In the genomic region with DNA sequence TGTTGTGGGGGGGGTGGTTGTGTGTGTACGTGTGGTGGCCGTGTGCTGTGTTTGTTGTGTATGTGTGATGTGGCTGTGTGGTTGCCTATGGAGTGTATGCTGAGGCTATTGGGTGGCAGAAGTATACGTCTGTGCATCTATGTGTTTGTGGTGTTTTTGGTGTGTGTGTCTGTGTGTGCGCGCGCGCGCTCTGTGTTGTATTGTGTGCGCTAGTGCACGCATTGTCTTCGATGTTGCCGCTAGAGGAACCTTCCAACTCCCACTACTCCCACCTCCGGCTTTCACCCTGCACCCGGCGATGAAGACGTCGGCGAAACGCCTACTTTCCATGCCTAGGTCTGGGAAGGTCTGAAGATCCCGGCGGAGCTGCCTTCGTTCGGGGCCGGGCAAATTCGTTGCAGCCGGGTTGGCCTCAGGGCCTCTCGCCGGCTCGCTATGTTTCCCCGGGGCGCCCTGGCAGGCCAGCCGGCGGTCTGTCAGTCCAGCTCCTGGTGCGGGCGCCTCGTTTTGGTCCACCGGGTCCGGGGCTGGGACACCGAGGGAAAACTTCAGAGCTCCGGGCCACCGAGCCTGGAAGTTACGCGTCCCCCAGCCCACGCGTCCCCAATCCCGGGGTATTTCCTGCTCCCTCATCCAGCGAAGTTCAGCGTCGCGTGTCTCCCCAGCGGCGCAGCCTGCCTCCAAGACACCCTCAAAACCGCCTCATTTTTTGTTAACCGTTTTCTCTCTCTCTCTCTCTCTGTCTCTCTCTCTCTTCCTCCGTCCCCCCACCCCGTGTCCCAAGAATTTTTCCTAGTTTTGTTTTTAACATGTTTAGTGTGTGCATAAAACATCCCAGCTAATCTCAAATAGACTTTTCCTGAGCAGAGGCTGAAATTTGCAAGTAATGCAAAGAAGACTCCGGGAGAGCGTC, we compare ENCODE assay signal across 15 cellular contexts. TPM values are rescaled to one million over a fixed set of nuclear protein-coding genes. Genes with fewer than 3 reads are reported as not detected.
A peak's percentile ranks its signal among the peaks of the same experiment; 100 is the strongest.
DNase-seq lines count a peak whose midpoint lies in the region; TF ChIP-seq lines count a peak whose summit lies in the region.
"Had no signal": no experiment of that assay in that cellular context is flagged by ENCODE, and none has a peak within 500 bp of the region (broad histone marks: within the 10 kb centered on the region; RNA-seq: fewer than 3 reads in every experiment).

No MANE protein-coding gene starts in this region.

- peak overlapping the region; percentile 4 for H3K4me2 ChIP-seq in trophoblast cell (ENCODE audit: low read length)

- peaks cover 7% of the 10 kb centered on the region for H3K79me1 ChIP-seq in trophoblast cell (ENCODE audit: low read length)

- H2BK5ac ChIP-seq in trophoblast cell (ENCODE audit: low read depth, low read length, poor library complexity) = no peak overlapping the region

- H3K4ac ChIP-seq in trophoblast cell (ENCODE audit: low read depth, low read length) = no peak overlapping the region

- H3K27me3 ChIP-seq in NT2/D1 (ENCODE audit: insufficient read depth, insufficient read length) = peaks cover 69% of the 10 kb centered on the region
- H3K27me3 ChIP-seq in trophoblast cell (ENCODE audit: insufficient read depth, low read length) = peaks cover 53% of the 10 kb centered on the region
- H3K27me3 ChIP-seq in testis = peaks cover 19% of the 10 kb centered on the region

- H2AFZ ChIP-seq in trophoblast cell (ENCODE audit: insufficient read depth, low read length, poor library complexity) = no peak overlapping the region

- H3K27ac Mint-ChIP-seq in activated CD4-positive, alpha-beta T cell treated with anti-CD3 and anti-CD28 coated beads, Interleukin-2, amount 10 ng/mL, durations not matched to agents 24 days and 14 days = peak overlapping the region; percentile 5
- H3K27ac Mint-ChIP-seq in endothelial cell (ENCODE audit: unreplicated experiment) = no peak overlapping the region

- no peak overlapping the region for H3K18ac ChIP-seq in trophoblast cell (ENCODE audit: low read length)

- H4K91ac ChIP-seq in trophoblast cell (ENCODE audit: low read depth, low read length) = no peak overlapping the region

- no peak overlapping the region for H4K12ac ChIP-seq in trophoblast cell (ENCODE audit: low read depth, low read length)

- H3K36me3 ChIP-seq in NT2/D1 (ENCODE audit: insufficient read depth, insufficient read length, low read length) = no peaks in the 10 kb centered on the region
- no peaks in the 10 kb centered on the region for H3K36me3 ChIP-seq in trophoblast cell (ENCODE audit: control insufficient read depth in 1 of 2, insufficient read depth in 2 of 2, low read length in 2 of 2)
- no peaks in the 10 kb centered on the region for H3K36me3 ChIP-seq in testis (ENCODE audit: low read depth, missing control alignments)
- H3K36me3 ChIP-seq: esophagus squamous epithelium had no signal

- no peak overlapping the region for H3K23ac ChIP-seq in trophoblast cell (ENCODE audit: low read length)

- H4K8ac ChIP-seq in trophoblast cell (ENCODE audit: low read depth, low read length) = no peak overlapping the region

- TF ChIP-seq POLR2A in testis (IDR thresholded peaks at IDR 0.05) = no peak

- H3K9ac ChIP-seq in NT2/D1 (ENCODE audit: insufficient read length, low read depth) = peak overlapping the region; percentile 47
- no peak overlapping the region for H3K9ac ChIP-seq in trophoblast cell (ENCODE audit: low read length)

- intact Hi-C loops in activated CD4-positive, alpha-beta T cell treated with anti-CD3 and anti-CD28 coated beads, Interleukin-2, amount 10 ng/mL, durations not matched to agents 24 days and 14 days (cut with micrococcal nuclease) = loop anchor here (5.0 to 10.0 kb wide), 3 partner anchors 467 to 1349 kb away; a partner anchor contains a TSS
- intact Hi-C loops in testis (cut with DNase I; ENCODE audit: low total_unique reads) = no loop called here

- H3K4me3 Mint-ChIP-seq in activated CD4-positive, alpha-beta T cell treated with anti-CD3 and anti-CD28 coated beads, Interleukin-2, amount 10 ng/mL, durations not matched to agents 24 days and 14 days = peak overlapping the region; percentile 35
- no peak overlapping the region for H3K4me3 Mint-ChIP-seq in endothelial cell (ENCODE audit: unreplicated experiment)

- H3K9me3 ChIP-seq in NT2/D1 (ENCODE audit: insufficient read depth, low read length) (no peaks in the 10 kb centered on the region), trophoblast cell (ENCODE audit: insufficient read depth, low read depth, low read length) (peaks cover 5% of the 10 kb centered on the region), testis (no peaks in the 10 kb centered on the region)
- H3K9me3 ChIP-seq: esophagus squamous epithelium had no signal

- H2BK120ac ChIP-seq in trophoblast cell (ENCODE audit: insufficient read depth, low read length, poor library complexity) = no peak overlapping the region

- TF ChIP-seq CTCF in endothelial cell (IDR thresholded peaks at IDR 0.05; ENCODE audit: unreplicated experiment) (no peak), testis (IDR thresholded peaks at IDR 0.05) (no peak)

- H3K9me3 Mint-ChIP-seq in activated CD4-positive, alpha-beta T cell treated with anti-CD3 and anti-CD28 coated beads, Interleukin-2, amount 10 ng/mL, durations not matched to agents 24 days and 14 days = no peaks in the 10 kb centered on the region
- no peaks in the 10 kb centered on the region for H3K9me3 Mint-ChIP-seq in endothelial cell (ENCODE audit: unreplicated experiment)

- peaks cover 72% of the 10 kb centered on the region for H3K27me3 Mint-ChIP-seq in activated CD4-positive, alpha-beta T cell treated with anti-CD3 and anti-CD28 coated beads, Interleukin-2, amount 10 ng/mL, durations not matched to agents 24 days and 14 days
- H3K27me3 Mint-ChIP-seq in endothelial cell (ENCODE audit: unreplicated experiment) = peaks cover 52% of the 10 kb centered on the region

- H3K4me1 ChIP-seq in NT2/D1 (ENCODE audit: insufficient read depth, insufficient read length) (peaks cover 13% of the 10 kb centered on the region), trophoblast cell (ENCODE audit: control insufficient read depth in 1 of 2, insufficient read depth in 2 of 2, low read length in 2 of 2) (peaks cover 16% of the 10 kb centered on the region in 2 experiments), testis (peaks cover 14% of the 10 kb centered on the region)

- no peak overlapping the region for H2BK12ac ChIP-seq in trophoblast cell (ENCODE audit: low read length)

- H3K4me3 ChIP-seq in NT2/D1 (ENCODE audit: insufficient read length, low read depth) (peak overlapping the region; percentile 16), trophoblast cell (ENCODE audit: low read depth, low read length) (no peak overlapping the region), testis (no peak overlapping the region)

- no peak for DNase-seq in activated CD4-positive, alpha-beta T cell treated with anti-CD3 and anti-CD28 coated beads, Interleukin-2, amount 10 ng/mL, durations not matched to agents 24 days and 14 days
- no peak for DNase-seq in activated CD4-positive, alpha-beta T cell treated with anti-CD3 and anti-CD28 coated beads, Interleukin-2, amount 50 U/mL, for 4 hours
- DNase-seq in NT2/D1 (ENCODE audit: low read depth, low spot score) = no peak
- peak; percentile 18 for DNase-seq in endothelial cell (ENCODE audit: low spot score)
- DNase-seq in trophoblast cell = peak; percentile 59 to 67
- no peak for DNase-seq in testis
- DNase-seq in inferior parietal cortex (ENCODE audit: extremely low spot score) = no peak
- no peak for DNase-seq in AG20443 (ENCODE audit: low spot score)
- DNase-seq: ACHN; activated CD4-positive, alpha-beta T cell treated with anti-CD3 and anti-CD28 coated beads for 48 hours; esophagus squamous epithelium; NCI-H2227 treated with DMSO at 0.1 percent for 48 hours; SHP77 had no signal

- H3K27ac ChIP-seq in trophoblast cell (ENCODE audit: low read depth, low read length) (no peak overlapping the region), testis (no peak overlapping the region)
- H3K27ac ChIP-seq: esophagus squamous epithelium had no signal

- no peaks in the 10 kb centered on the region for H3K79me2 ChIP-seq in trophoblast cell (ENCODE audit: control insufficient read depth, insufficient read depth, low read length, poor library complexity)

- peaks cover 2% of the 10 kb centered on the region for H3K36me3 Mint-ChIP-seq in activated CD4-positive, alpha-beta T cell treated with anti-CD3 and anti-CD28 coated beads, Interleukin-2, amount 10 ng/mL, durations not matched to agents 24 days and 14 days (ENCODE audit: low read depth)
- H3K36me3 Mint-ChIP-seq in endothelial cell (ENCODE audit: low read depth, unreplicated experiment) = no peaks in the 10 kb centered on the region

- no peak overlapping the region for H3K14ac ChIP-seq in trophoblast cell (ENCODE audit: low read length)

- H2AK5ac ChIP-seq in trophoblast cell (ENCODE audit: low read length) = no peak overlapping the region

- no CpG with 5 or more reads among the region's 58 CpGs for WGBS in trophoblast cell (ENCODE audit: extremely low coverage, insufficient coverage, insufficient read length)
- 7 to 8% methylated on average over 55 to 58 of the region's 58 CpGs for WGBS in testis, 2 donors

- H3K4me1 Mint-ChIP-seq in activated CD4-positive, alpha-beta T cell treated with anti-CD3 and anti-CD28 coated beads, Interleukin-2, amount 10 ng/mL, durations not matched to agents 24 days and 14 days = peaks cover 19% of the 10 kb centered on the region
- peaks cover 19% of the 10 kb centered on the region for H3K4me1 Mint-ChIP-seq in endothelial cell (ENCODE audit: unreplicated experiment)

RNA-seq across cellular contexts. Expression of a gene that starts 5.1 kb away (rescaled TPM):
- total RNA-seq in activated CD4-positive, alpha-beta T cell treated with anti-CD3 and anti-CD28 coated beads, Interleukin-2, amount 10 ng/mL, durations not matched to agents 24 days and 14 days = 0.21 TPM in 1 of 2 replicates, not detected in the other
- total RNA-seq in endothelial cell (ENCODE audit: unreplicated experiment) = 0.36 TPM
- 11.8 and 12.7 TPM in 2 replicates for polyA plus RNA-seq in trophoblast cell (2013)
- total RNA-seq in testis = 1 to 10 TPM in 1 of 2 donors, under 1 TPM in 1; 0.37 to 1.2 TPM
- 0.30 TPM for polyA plus RNA-seq in testis (ENCODE audit: insufficient read depth, low read depth, low replicate concordance)
- total RNA-seq: urinary bladder had no signal

RNA-seq across cellular contexts. Expression of a gene that starts 31.1 kb away (rescaled TPM):
- 0.12 TPM in 1 of 2 replicates, not detected in the other for total RNA-seq in activated CD4-positive, alpha-beta T cell treated with anti-CD3 and anti-CD28 coated beads, Interleukin-2, amount 10 ng/mL, durations not matched to agents 24 days and 14 days
- total RNA-seq in endothelial cell (ENCODE audit: unreplicated experiment) (0.13 TPM), testis (1 to 10 TPM; 1.4 to 1.5 TPM)
- polyA plus RNA-seq in trophoblast cell (2013) = 113 and 120 TPM in 2 replicates
- polyA plus RNA-seq in testis (ENCODE audit: insufficient read depth, low read depth, low replicate concordance) = 1.0 TPM
- total RNA-seq: renal cortical epithelial cell, urinary bladder had no signal

Comparison
In these comparisons a context has a peak if more than half of its experiments do, and no peak if none do; other contexts are left out.
1. DNase-seq: peak in endothelial cell (single experiment) and trophoblast cell (2 of 2); none in activated CD4-positive, alpha-beta T cell treated with anti-CD3 and anti-CD28 coated beads, Interleukin-2, amount 10 ng/mL, durations not matched to agents 24 days and 14 days (single experiment), activated CD4-positive, alpha-beta T cell treated with anti-CD3 and anti-CD28 coated beads, Interleukin-2, amount 50 U/mL, for 4 hours (0 of 2), NT2/D1 (single experiment), testis (single experiment), inferior parietal cortex (single experiment) and AG20443 (single experiment).